ENCODE assay signal across 2 cellular contexts in genomic region chr18:434410-434809, GRCh38.
TF ChIP-seq lines count a peak whose summit lies in the region.

No MANE protein-coding gene starts in this region.

TF ChIP-seq in HEK293, 187 proteins besides CTCF, POLR2A, EP300 and RAD21:
- TF ChIP-seq PRDM10 (tag by site-specific recombination; IDR thresholded peaks at IDR 0.05): peak; percentile 60; the same call in 1 of the 2 replicates
- TF ChIP-seq ZNF560 (tag by site-specific recombination; IDR thresholded peaks at IDR 0.05; ENCODE audit: borderline replicate concordance): no peak
- TF ChIP-seq PRDM1 (tag by site-specific recombination; IDR thresholded peaks at IDR 0.05): 0 out of 2 replicates have a peak, but pooled peaks have one; percentile 39
- TF ChIP-seq ZBTB17 (tag by site-specific recombination; IDR thresholded peaks at IDR 0.05): peak; percentile 26; the same call in 1 of the 2 replicates
- 0 out of 2 replicates have a peak, but pooled peaks have one; percentile 11 for TF ChIP-seq YY2 (tag by site-specific recombination; IDR thresholded peaks at IDR 0.05)
- 0 out of 2 replicates have a peak, but pooled peaks have one; percentile 13 for TF ChIP-seq ZNF600 (tag by site-specific recombination; IDR thresholded peaks at IDR 0.05)

TF ChIP-seq in K562, 482 proteins besides CTCF, POLR2A, EP300 and RAD21 (continued from another document):
- TF ChIP-seq ZSCAN32 (CRISPR knock-in tag; IDR thresholded peaks at IDR 0.05) (peak; percentile 24; the same call in 1 of the 2 replicates), ZNF239 (CRISPR knock-in tag; IDR thresholded peaks at IDR 0.05) (no peak), TRIM24 (IDR thresholded peaks at IDR 0.05) (peak in 1 of 2 experiments; percentile 46; a peak in 2 of 4 replicates), MBD1 (CRISPR knock-in tag; IDR thresholded peaks at IDR 0.05) (no peak), NBN (IDR thresholded peaks at IDR 0.05; ENCODE audit: low read depth) (no peak), E2F1 (CRISPR knock-in tag; IDR thresholded peaks at IDR 0.05) (no peak), SRSF9 (IDR thresholded peaks at IDR 0.05; ENCODE audit: borderline replicate concordance, low read depth, low read length) (no peak), RBM25 (IDR thresholded peaks at IDR 0.05; ENCODE audit: low read depth, low read length, severe bottlenecking) (no peak), NR2C2 (CRISPR knock-in tag; IDR thresholded peaks at IDR 0.05) (no peak), NR2C2 (tag; IDR thresholded peaks at IDR 0.05) (peak; percentile 54; the same call in 1 of the 2 replicates), BACH1 (tag; IDR thresholded peaks at IDR 0.05) (no peak), HMG20B (CRISPR knock-in tag; IDR thresholded peaks at IDR 0.05) (no peak), DNMT1 (IDR thresholded peaks at IDR 0.05) (no peak), ZNF274 (IDR thresholded peaks at IDR 0.05; ENCODE audit: borderline replicate concordance, low read depth, low read length) (no peak), SOX6 (IDR thresholded peaks at IDR 0.05) (0 out of 2 replicates have a peak, but pooled peaks have one; percentile 12), REST (CRISPR knock-in tag; IDR thresholded peaks at IDR 0.05; ENCODE audit: low read depth) (no peak), MCM5 (IDR thresholded peaks at IDR 0.05; ENCODE audit: low read depth) (no peak), MEIS2 (IDR thresholded peaks at IDR 0.05; ENCODE audit: partially characterized antibody) (peak; percentile 46), GABPA (tag; conservative IDR thresholded peaks at IDR 0.05; ENCODE audit: low read depth) (0 out of 2 replicates have a peak, but pooled peaks have one; percentile 24), TOE1 (IDR thresholded peaks at IDR 0.05; ENCODE audit: borderline replicate concordance) (no peak), TOE1 (CRISPR knock-in tag; IDR thresholded peaks at IDR 0.05; ENCODE audit: borderline replicate concordance, low read depth) (no peak), PKNOX1 (IDR thresholded peaks at IDR 0.05) (peak; percentile 33; the same call in 1 of the 2 replicates), FOXJ2 (tag; IDR thresholded peaks at IDR 0.05) (0 out of 2 replicates have a peak, but pooled peaks have one; percentile 51), HMBOX1 (IDR thresholded peaks at IDR 0.05) (no peak), ZNF584 (CRISPR knock-in tag; IDR thresholded peaks at IDR 0.05; ENCODE audit: low read depth) (0 out of 2 replicates have a peak, but pooled peaks have one; percentile 30), ATF4 (CRISPR knock-in tag; IDR thresholded peaks at IDR 0.05) (peak; percentile 82), ATF3 (IDR thresholded peaks at IDR 0.05) (peak; percentile 81), ATF3 (CRISPR knock-in tag; conservative IDR thresholded peaks at IDR 0.05) (no peak), FOXM1 (IDR thresholded peaks at IDR 0.05; ENCODE audit: low read depth) (no peak), FOXM1 (CRISPR knock-in tag; IDR thresholded peaks at IDR 0.05; ENCODE audit: low read depth) (no peak), ZBED1 (IDR thresholded peaks at IDR 0.05) (no peak), MECOM (CRISPR knock-in tag; IDR thresholded peaks at IDR 0.05) (peak; percentile 85), CTBP1 (IDR thresholded peaks at IDR 0.05; ENCODE audit: borderline replicate concordance) (peak; percentile 72), E2F6 (IDR thresholded peaks at IDR 0.05; ENCODE audit: borderline replicate concordance in 1 of 2, extremely low read depth in 1 of 2, insufficient read depth in 1 of 2, insufficient read length in 1 of 2, low read depth in 1 of 2, low read length in 1 of 2, poor library complexity in 1 of 2, severe bottlenecking in 1 of 2) (no peak), ARHGAP35 (IDR thresholded peaks at IDR 0.05; ENCODE audit: partially characterized antibody) (no peak), CBFA2T2 (conservative IDR thresholded peaks at IDR 0.05) (no peak)
